Comparison of ENCODE assay signal across 9 cellular contexts in the genomic region with DNA sequence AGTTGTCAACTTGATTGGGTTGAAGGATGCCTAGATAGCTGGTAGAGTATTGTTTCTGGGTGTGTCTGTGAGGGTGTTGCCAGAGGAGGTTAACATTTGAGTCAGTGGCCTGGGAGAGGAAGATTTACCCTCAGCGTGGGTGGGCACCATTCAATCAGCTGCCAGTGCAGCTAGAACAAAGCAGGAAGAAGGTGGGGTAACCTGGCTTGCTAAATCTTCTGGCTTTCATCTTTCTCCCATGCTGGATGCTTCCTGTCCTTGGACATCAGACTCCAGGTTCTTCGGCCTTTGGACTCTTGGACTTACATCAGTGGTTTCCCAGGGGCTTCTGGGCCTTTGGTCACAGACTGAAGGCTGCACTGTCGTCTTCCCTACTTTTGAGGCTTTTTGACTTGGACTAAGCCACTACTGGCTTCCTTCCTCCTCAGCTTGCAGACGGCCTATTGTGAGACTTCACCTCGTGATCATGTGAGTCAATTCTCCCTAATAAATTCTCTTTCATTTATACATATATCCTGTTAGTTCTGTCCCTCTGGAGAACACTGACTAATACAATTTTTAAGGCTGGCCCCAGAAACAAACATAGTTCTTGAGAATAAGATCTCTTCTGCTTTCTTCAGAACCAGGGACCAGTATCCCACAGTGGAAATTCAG. TPM values are rescaled to one million over a fixed set of nuclear protein-coding genes. Genes with fewer than 3 reads are reported as not detected.
DNase-seq lines count a peak whose midpoint lies in the region; ATAC-seq and TF ChIP-seq lines count a peak whose summit lies in the region.
"Had no signal": no experiment of that assay in that cellular context is flagged by ENCODE, and none has a peak within 500 bp of the region (broad histone marks: within the 10 kb centered on the region; RNA-seq: fewer than 3 reads in every experiment).

No MANE protein-coding gene starts in this region.

- DNase-seq in T-helper 17 cell (no peak), left lung (no peak)
- DNase-seq in activated T-cell treated with anti-CD3 and anti-CD28 coated beads, Interleukin-2, amount 50 U/mL, for 24 hours, result peak; percentile 42
- peak; percentile 57 for DNase-seq in stimulated activated CD8-positive, alpha-beta memory T cell treated with anti-CD3 and anti-CD28 coated beads, Interleukin-4, amount 100 ng/mL, for 48 hours
- DNase-seq: DMS79 treated with DMSO at 0.1 percent for 48 hours, heart right ventricle had no signal

- TF ChIP-seq CTCF in left lung (IDR thresholded peaks at IDR 0.05), result no peak

- no peaks in the 10 kb centered on the region for H3K27me3 Mint-ChIP-seq in T-helper 17 cell
- no peaks in the 10 kb centered on the region for H3K27me3 Mint-ChIP-seq in activated T-cell treated with anti-CD3 and anti-CD28 coated beads, Interleukin-2, amount 50 U/mL, for 24 hours

- H3K36me3 Mint-ChIP-seq in T-helper 17 cell (ENCODE audit: low read depth), result peaks cover 8% of the 10 kb centered on the region
- peaks cover 18% of the 10 kb centered on the region for H3K36me3 Mint-ChIP-seq in activated T-cell treated with anti-CD3 and anti-CD28 coated beads, Interleukin-2, amount 50 U/mL, for 24 hours (ENCODE audit: low read depth)

- intact Hi-C loops in left lung (cut with DNase I), result no loop called here

- peaks cover 0 to 12% of the 10 kb centered on the region in 2 donors for H3K4me1 ChIP-seq in left lung

- H3K27me3 ChIP-seq in left lung, result no peaks in the 10 kb centered on the region
- H3K27me3 ChIP-seq: heart right ventricle had no signal

- no peak overlapping the region for H3K27ac ChIP-seq in left lung

- no peaks in the 10 kb centered on the region for H3K36me3 ChIP-seq in left lung

- no peak overlapping the region for H3K4me3 ChIP-seq in left lung
- H3K4me3 ChIP-seq: heart right ventricle had no signal

- no peaks in the 10 kb centered on the region for H3K9me3 ChIP-seq in T-helper 17 cell (ENCODE audit: control insufficient read depth, low read length, poor library complexity, severe bottlenecking)
- H3K9me3 ChIP-seq in left lung, result no peaks in the 10 kb centered on the region

- peak overlapping the region; percentile 2 for H3K27ac Mint-ChIP-seq in T-helper 17 cell
- H3K27ac Mint-ChIP-seq in activated T-cell treated with anti-CD3 and anti-CD28 coated beads, Interleukin-2, amount 50 U/mL, for 24 hours, result peak overlapping the region; percentile 38

- H3K4me3 Mint-ChIP-seq in T-helper 17 cell, result peak overlapping the region; percentile 2
- H3K4me3 Mint-ChIP-seq in activated T-cell treated with anti-CD3 and anti-CD28 coated beads, Interleukin-2, amount 50 U/mL, for 24 hours, result peak overlapping the region; percentile 33

- peaks cover 19% of the 10 kb centered on the region for H3K4me1 Mint-ChIP-seq in T-helper 17 cell
- H3K4me1 Mint-ChIP-seq in activated T-cell treated with anti-CD3 and anti-CD28 coated beads, Interleukin-2, amount 50 U/mL, for 24 hours (ENCODE audit: low read depth), result peaks cover 27% of the 10 kb centered on the region

- ATAC-seq in T-helper 17 cell (no peak), left lung (peak; percentile 37), GM21529 (IDR thresholded peaks at IDR 0.05; ENCODE audit: unreplicated experiment) (no peak), GM19463 (IDR thresholded peaks at IDR 0.05; ENCODE audit: unreplicated experiment) (no peak), GM19328 (IDR thresholded peaks at IDR 0.05; ENCODE audit: unreplicated experiment) (no peak)

- H3K9me3 Mint-ChIP-seq in activated T-cell treated with anti-CD3 and anti-CD28 coated beads, Interleukin-2, amount 50 U/mL, for 24 hours, result no peaks in the 10 kb centered on the region

RNA-seq across cellular contexts. Expression of gene PBX3, which starts 38.1 kb away (rescaled TPM):
- total RNA-seq in T-helper 17 cell (10 to 100 TPM; 15.5 to 18.6 TPM), left lung (10 to 100 TPM; 36.3 to 53.6 TPM)

Comparison
In these comparisons a context has a peak if more than half of its experiments do, and no peak if none do; other contexts are left out.
1. DNase-seq: peak in activated T-cell treated with anti-CD3 and anti-CD28 coated beads, Interleukin-2, amount 50 U/mL, for 24 hours (single experiment) and stimulated activated CD8-positive, alpha-beta memory T cell treated with anti-CD3 and anti-CD28 coated beads, Interleukin-4, amount 100 ng/mL, for 48 hours (single experiment); none in T-helper 17 cell (0 of 3) and left lung (0 of 2).